11 cellular contexts compared by ENCODE assay signal in genomic region chr17:66855204-66855603, GRCh38. TPM values are rescaled to one million over a fixed set of nuclear protein-coding genes. Genes with fewer than 3 reads are reported as not detected.
DNase-seq lines count a peak whose midpoint lies in the region; ATAC-seq and TF ChIP-seq lines count a peak whose summit lies in the region.
"Had no signal": no experiment of that assay in that cellular context is flagged by ENCODE, and none has a peak within 500 bp of the region (broad histone marks: within the 10 kb centered on the region; RNA-seq: fewer than 3 reads in every experiment).

No MANE protein-coding gene starts in this region.

- H3K27ac Mint-ChIP-seq in activated CD4-positive, alpha-beta memory T cell treated with anti-CD3 and anti-CD28 coated beads, Interleukin-2, amount 10 ng/mL, durations not matched to agents 7 days and 5 days: no peak overlapping the region
- no peak overlapping the region for H3K27ac Mint-ChIP-seq in activated T-helper 1 cell treated with anti-CD3 and anti-CD28 coated beads, Interleukin-12 subunit alpha, Interleukin-12 subunit beta, Interleukin-2, Interleukin-4 antibody, amounts not matched to agents 30 ng/mL and 10 ng/mL and 1 ng/mL, durations not matched to agents 14 hours and 24 hours and 36 hours
- H3K27ac Mint-ChIP-seq: naive thymus-derived CD8-positive, alpha-beta T cell had no signal

- CTCF ChIA-PET in activated CD4-positive, alpha-beta memory T cell treated with anti-CD3 and anti-CD28 coated beads, Interleukin-2, amount 10 ng/mL, durations not matched to agents 7 days and 5 days (lab: Charles Lee): interaction anchor here (0.9 kb wide), 1 partner anchor 9 kb away, joined by 3 read pairs; no protein-coding TSS in a partner anchor

- POLR2A ChIA-PET in activated CD4-positive, alpha-beta memory T cell treated with anti-CD3 and anti-CD28 coated beads, Interleukin-2, amount 10 ng/mL, durations not matched to agents 7 days and 5 days (lab: Charles Lee): no interaction called here

- ATAC-seq in HG03108 (IDR thresholded peaks at IDR 0.05; ENCODE audit: unreplicated experiment): no peak
- ATAC-seq: naive thymus-derived CD8-positive, alpha-beta T cell had no signal

- H3K36me3 ChIP-seq in H7 (replicated peaks; ENCODE audit: control insufficient read depth, insufficient read depth, low read length): no peaks in the 10 kb centered on the region

- peak; percentile 24; the same call in 1 of the 2 replicates for TF ChIP-seq CTCF in AG10803 (conservative IDR thresholded peaks at IDR 0.05; ENCODE audit: low read length)

- H3K4me1 Mint-ChIP-seq in activated CD4-positive, alpha-beta memory T cell treated with anti-CD3 and anti-CD28 coated beads, Interleukin-2, amount 10 ng/mL, durations not matched to agents 7 days and 5 days: peaks cover 2% of the 10 kb centered on the region
- no peaks in the 10 kb centered on the region for H3K4me1 Mint-ChIP-seq in activated T-helper 1 cell treated with anti-CD3 and anti-CD28 coated beads, Interleukin-12 subunit alpha, Interleukin-12 subunit beta, Interleukin-2, Interleukin-4 antibody, amounts not matched to agents 30 ng/mL and 10 ng/mL and 1 ng/mL, durations not matched to agents 14 hours and 24 hours and 36 hours (ENCODE audit: low read depth)
- H3K4me1 Mint-ChIP-seq: naive thymus-derived CD8-positive, alpha-beta T cell had no signal

- DNase-seq in AG10803 (ENCODE audit: low read depth) (no peak), H7 (peak; percentile 82), iPS-NIHi11 (ENCODE audit: low spot score) (peak; percentile 59), DMS153 treated with DMSO at 0.1 percent for 48 hours (lab: John Stamatoyannopoulos, UW; ENCODE audit: unreplicated experiment) (no peak), CD1c-positive myeloid dendritic cell (ENCODE audit: extremely low spot score) (no peak)
- DNase-seq in activated CD4-positive, alpha-beta memory T cell treated with anti-CD3 and anti-CD28 coated beads, Interleukin-2, amount 10 ng/mL, durations not matched to agents 7 days and 5 days: peak; percentile 44
- DNase-seq in activated T-helper 1 cell treated with anti-CD3 and anti-CD28 coated beads, Interleukin-12 subunit alpha, Interleukin-12 subunit beta, Interleukin-2, Interleukin-4 antibody, amounts not matched to agents 30 ng/mL and 10 ng/mL and 1 ng/mL, durations not matched to agents 14 hours and 24 hours and 36 hours (ENCODE audit: low spot score): no peak
- DNase-seq: NCI-H2171 treated with DMSO at 0.1 percent for 48 hours had no signal

- intact Hi-C loops in activated T-helper 1 cell treated with anti-CD3 and anti-CD28 coated beads, Interleukin-12 subunit alpha, Interleukin-12 subunit beta, Interleukin-2, Interleukin-4 antibody, amounts not matched to agents 30 ng/mL and 10 ng/mL and 1 ng/mL, durations not matched to agents 14 hours and 24 hours and 36 hours (cut with micrococcal nuclease): no loop called here

- H3K36me3 Mint-ChIP-seq in activated CD4-positive, alpha-beta memory T cell treated with anti-CD3 and anti-CD28 coated beads, Interleukin-2, amount 10 ng/mL, durations not matched to agents 7 days and 5 days (ENCODE audit: low read depth): no peaks in the 10 kb centered on the region
- no peaks in the 10 kb centered on the region for H3K36me3 Mint-ChIP-seq in activated T-helper 1 cell treated with anti-CD3 and anti-CD28 coated beads, Interleukin-12 subunit alpha, Interleukin-12 subunit beta, Interleukin-2, Interleukin-4 antibody, amounts not matched to agents 30 ng/mL and 10 ng/mL and 1 ng/mL, durations not matched to agents 14 hours and 24 hours and 36 hours (ENCODE audit: low read depth)
- H3K36me3 Mint-ChIP-seq: naive thymus-derived CD8-positive, alpha-beta T cell had no signal

- H3K27me3 Mint-ChIP-seq in activated CD4-positive, alpha-beta memory T cell treated with anti-CD3 and anti-CD28 coated beads, Interleukin-2, amount 10 ng/mL, durations not matched to agents 7 days and 5 days: peaks cover 12% of the 10 kb centered on the region
- H3K27me3 Mint-ChIP-seq in activated T-helper 1 cell treated with anti-CD3 and anti-CD28 coated beads, Interleukin-12 subunit alpha, Interleukin-12 subunit beta, Interleukin-2, Interleukin-4 antibody, amounts not matched to agents 30 ng/mL and 10 ng/mL and 1 ng/mL, durations not matched to agents 14 hours and 24 hours and 36 hours (ENCODE audit: insufficient read depth): peaks cover 5% of the 10 kb centered on the region

- no peaks in the 10 kb centered on the region for H3K27me3 ChIP-seq in H7 (ENCODE audit: control insufficient read depth, insufficient read depth, low read length)

- H3K9me3 Mint-ChIP-seq in activated CD4-positive, alpha-beta memory T cell treated with anti-CD3 and anti-CD28 coated beads, Interleukin-2, amount 10 ng/mL, durations not matched to agents 7 days and 5 days: no peaks in the 10 kb centered on the region
- no peaks in the 10 kb centered on the region for H3K9me3 Mint-ChIP-seq in activated T-helper 1 cell treated with anti-CD3 and anti-CD28 coated beads, Interleukin-12 subunit alpha, Interleukin-12 subunit beta, Interleukin-2, Interleukin-4 antibody, amounts not matched to agents 30 ng/mL and 10 ng/mL and 1 ng/mL, durations not matched to agents 14 hours and 24 hours and 36 hours

- H3K4me3 Mint-ChIP-seq in activated CD4-positive, alpha-beta memory T cell treated with anti-CD3 and anti-CD28 coated beads, Interleukin-2, amount 10 ng/mL, durations not matched to agents 7 days and 5 days: no peak overlapping the region
- no peak overlapping the region for H3K4me3 Mint-ChIP-seq in activated T-helper 1 cell treated with anti-CD3 and anti-CD28 coated beads, Interleukin-12 subunit alpha, Interleukin-12 subunit beta, Interleukin-2, Interleukin-4 antibody, amounts not matched to agents 30 ng/mL and 10 ng/mL and 1 ng/mL, durations not matched to agents 14 hours and 24 hours and 36 hours
- H3K4me3 Mint-ChIP-seq: naive thymus-derived CD8-positive, alpha-beta T cell had no signal

- H3K4me3 ChIP-seq in AG10803 (ENCODE audit: low read length) (no peak overlapping the region), H7 (ENCODE audit: insufficient read depth, low read depth, low read length) (no peak overlapping the region)

RNA-seq across cellular contexts. Expression of gene CACNG5, which starts 20.3 kb away (rescaled TPM):
- 1.4 and 2.0 TPM in 2 replicates for total RNA-seq in H7 (2014; rRNA removed; shearing (Covaris generic))
- total RNA-seq in activated CD4-positive, alpha-beta memory T cell treated with anti-CD3 and anti-CD28 coated beads, Interleukin-2, amount 10 ng/mL, durations not matched to agents 7 days and 5 days: not detected
- total RNA-seq in activated T-helper 1 cell treated with anti-CD3 and anti-CD28 coated beads, Interleukin-12 subunit alpha, Interleukin-12 subunit beta, Interleukin-2, Interleukin-4 antibody, amounts not matched to agents 30 ng/mL and 10 ng/mL and 1 ng/mL, durations not matched to agents 14 hours and 24 hours and 36 hours: not detected in 2 replicates
- total RNA-seq: fibroblast of lung; naive thymus-derived CD8-positive, alpha-beta T cell had no signal

Comparison
In these comparisons a context has a peak if more than half of its experiments do, and no peak if none do; other contexts are left out.
1. DNase-seq: peak in H7 (single experiment), activated CD4-positive, alpha-beta memory T cell treated with anti-CD3 and anti-CD28 coated beads, Interleukin-2, amount 10 ng/mL, durations not matched to agents 7 days and 5 days (single experiment) and iPS-NIHi11 (single experiment); none in AG10803 (single experiment), activated T-helper 1 cell treated with anti-CD3 and anti-CD28 coated beads, Interleukin-12 subunit alpha, Interleukin-12 subunit beta, Interleukin-2, Interleukin-4 antibody, amounts not matched to agents 30 ng/mL and 10 ng/mL and 1 ng/mL, durations not matched to agents 14 hours and 24 hours and 36 hours (single experiment), DMS153 treated with DMSO at 0.1 percent for 48 hours (single experiment) and CD1c-positive myeloid dendritic cell (single experiment).